In the genomic region with DNA sequence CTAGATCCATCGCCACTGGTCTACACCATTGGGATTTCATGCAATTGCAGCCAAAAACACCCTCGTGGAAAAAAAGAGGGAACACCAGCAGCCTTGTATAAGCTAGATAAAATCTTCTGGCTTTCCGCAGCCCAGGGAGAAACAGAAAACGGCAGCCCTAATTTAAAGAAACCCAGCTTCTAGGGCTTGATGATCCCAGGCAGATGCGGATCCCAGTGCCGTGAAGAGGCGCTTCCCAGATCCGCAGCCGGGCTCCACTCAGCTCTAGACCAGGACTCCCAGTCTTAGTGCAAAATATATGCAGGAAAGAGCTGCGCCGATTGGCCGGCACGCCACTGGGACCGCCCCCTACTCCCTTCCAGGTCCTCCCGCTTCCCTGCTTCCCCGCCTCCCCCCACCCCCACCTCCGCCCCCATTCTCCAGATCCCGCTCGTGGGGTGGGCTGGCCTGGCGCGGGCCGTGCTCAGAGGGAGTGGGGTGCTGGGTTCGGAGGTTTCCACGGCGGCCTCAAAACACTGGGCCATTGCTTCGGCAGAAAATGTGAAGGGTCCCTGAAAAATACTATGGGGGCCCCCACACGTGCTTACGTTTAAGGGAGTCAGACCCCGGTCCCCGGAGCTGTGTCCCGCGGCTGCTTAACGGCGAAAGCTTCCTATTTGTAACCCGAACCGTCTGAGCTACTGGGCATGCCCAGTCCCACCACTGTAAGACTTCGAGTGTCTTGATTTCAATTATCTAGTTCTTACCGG, we compare ENCODE assay signal across 8 cellular contexts.
DNase-seq lines count a peak whose midpoint lies in the region; ATAC-seq and FAIRE-seq lines count a peak whose summit lies in the region.

No MANE protein-coding gene starts in this region.

- peak overlapping the region; percentile 95 to 96 for H3K4me3 ChIP-seq in muscle layer of colon (ENCODE audit: low read depth in 1 of 2, low read length in 2 of 2)

- peak overlapping the region; percentile 86 for H3K27ac ChIP-seq in muscle layer of colon (ENCODE audit: low read depth, low read length)

- FAIRE-seq in RCC 7860 (lab: Jason Lieb, UNC), result peak; percentile 57

- no peaks in the 10 kb centered on the region for H3K9me3 ChIP-seq in muscle layer of colon (ENCODE audit: low read length)

- DNase-seq in Caki2 (ENCODE audit: low read depth) (peak; percentile 87), Kasumi-1 (lab: John Stamatoyannopoulos, UW) (peak; percentile 93 to 94), RCC 7860 (ENCODE audit: low spot score) (peak; percentile 81), activated gamma-delta T cell (lab: John Stamatoyannopoulos, UW) (peak; percentile 51), fibroblast of peridontal ligament (ENCODE audit: extremely low read depth) (peak; percentile 89)
- DNase-seq in stimulated activated naive CD8-positive, alpha-beta T cell treated with anti-CD3 and anti-CD28 coated beads, Interleukin-15, Interleukin-2, amounts not matched to agents 100 U/mL and 50 U/mL, for 24 hours, result peak; percentile 55

- in situ Hi-C loops in Caki2 (cut with HindIII; ENCODE audit: low pct_unique_long_range_greater_than_20kb, low sequenced_read_pairs), result no loop called here

- H3K4me1 ChIP-seq in muscle layer of colon (ENCODE audit: insufficient read depth, low read length), result peaks cover 24% of the 10 kb centered on the region

- ATAC-seq in stimulated activated naive CD8-positive, alpha-beta T cell treated with anti-CD3 and anti-CD28 coated beads, Interleukin-15, Interleukin-2, amounts not matched to agents 100 U/mL and 50 U/mL, for 24 hours, result peak; percentile 45
- ATAC-seq in HG03520 (IDR thresholded peaks at IDR 0.05; ENCODE audit: unreplicated experiment), result no peak

- H3K36me3 ChIP-seq in muscle layer of colon (ENCODE audit: insufficient read depth, low read length), result peaks cover 14% of the 10 kb centered on the region

- peak overlapping the region; percentile 99 for H3K9ac ChIP-seq in muscle layer of colon (ENCODE audit: low read length)

- no peaks in the 10 kb centered on the region for H3K27me3 ChIP-seq in muscle layer of colon (ENCODE audit: control insufficient read depth in 1 of 2, insufficient read depth in 2 of 2, low read length in 2 of 2)
